21 cellular contexts compared by ENCODE assay signal in genomic region chr5:35339006-35339405, GRCh38.
A peak's percentile ranks its signal among the peaks of the same experiment; 100 is the strongest.
DNase-seq lines count a peak whose midpoint lies in the region; ATAC-seq, FAIRE-seq and TF ChIP-seq lines count a peak whose summit lies in the region.
"Had no signal": no experiment of that assay in that cellular context is flagged by ENCODE, and none has a peak within 500 bp of the region (broad histone marks: within the 10 kb centered on the region; RNA-seq: fewer than 3 reads in every experiment).

No MANE protein-coding gene starts in this region.

- H3K14ac ChIP-seq in H1 (ENCODE audit: insufficient read length), result no peak overlapping the region

- WGBS in H1 (ENCODE audit: extremely low coverage in 1 of 2, insufficient coverage in 1 of 2, insufficient read length in 1 of 2, insufficient replicate concordance in 2 of 2, low coverage in 1 of 2, low lambda C conversion rate in 2 of 2, missing lambda C conversion rate in 1 of 2), 2 experiments, result 82% methylated on average over 1 of the region's 1 CpG; no CpG with 5 or more reads in 1 of the 2 experiments

- no peak overlapping the region for H3K23ac ChIP-seq in H1 (ENCODE audit: insufficient read length)

- H4K20me1 ChIP-seq in H1 (replicated peaks in 1 of 2; ENCODE audit: control insufficient read depth in 1 of 2, insufficient read depth in 2 of 2, low read length in 2 of 2), result no peaks in the 10 kb centered on the region

- no peak for TF ChIP-seq EP300 in H1 (IDR thresholded peaks at IDR 0.05; ENCODE audit: borderline replicate concordance in 1 of 2, low read depth in 2 of 2, low read length in 2 of 2)

- in situ Hi-C loops in KBM-7 (cut with MboI; ENCODE audit: low pct_unique_long_range_greater_than_20kb, low sequenced_read_pairs), result no loop called here

- H3K27me3 ChIP-seq in HUES48 (ENCODE audit: control insufficient read depth, insufficient read depth, low read length), result no peaks in the 10 kb centered on the region
- H3K27me3 ChIP-seq in H1 (replicated peaks in 1 of 4; ENCODE audit: control insufficient read depth in 3 of 4, extremely low read depth in 1 of 4, insufficient read depth in 3 of 4, low read length in 3 of 4), result no peaks in the 10 kb centered on the region
- no peaks in the 10 kb centered on the region for H3K27me3 ChIP-seq in iPS-18a (ENCODE audit: control insufficient read depth, insufficient read depth, low read length)

- H2AK5ac ChIP-seq in H1 (ENCODE audit: low read depth, low read length), result no peak overlapping the region; the same call in 1 of the 2 replicates

- H3K79me2 ChIP-seq in H1 (ENCODE audit: control insufficient read depth in 1 of 2, insufficient read depth in 2 of 2, low read length in 2 of 2), result no peaks in the 10 kb centered on the region

- no peak for TF ChIP-seq POLR2A in H1 (IDR thresholded peaks at IDR 0.05; ENCODE audit: control extremely low read depth in 1 of 2, low read depth in 2 of 2, low read length in 2 of 2)

- POLR2A ChIA-PET in H1 (lab: Charles Lee; ENCODE audit: partially characterized antibody), result no interaction called here

- CTCF ChIA-PET in H1 (lab: Charles Lee; ENCODE audit: partially characterized antibody), result interaction anchor here (1.2 to 1.4 kb wide), 3 partner anchors 94 to 260 kb away, joined by 3 to 5 read pairs (median 3); no protein-coding TSS in a partner anchor

- H2BK120ac ChIP-seq in H1 (replicated peaks; ENCODE audit: low read depth, low read length), result peak overlapping the region; percentile 100

- H3K27ac ChIP-seq in HUES48 (ENCODE audit: low read depth, low read length) (peak overlapping the region; percentile 93), H1 (ENCODE audit: low read depth, low read length) (peak overlapping the region; percentile 92), iPS-18a (ENCODE audit: low read length) (peak overlapping the region; percentile 98)
- H3K27ac ChIP-seq: C4-2B had no signal

- no peak for ATAC-seq in GM18520 (IDR thresholded peaks at IDR 0.05; ENCODE audit: unreplicated experiment)
- ATAC-seq in GM21367 (IDR thresholded peaks at IDR 0.05; ENCODE audit: unreplicated experiment), result no peak
- ATAC-seq: HCT116, K562 had no signal

- no peak overlapping the region for H2BK15ac ChIP-seq in H1 (ENCODE audit: low read length)

- no peak for TF ChIP-seq CTCF in H1 (IDR thresholded peaks at IDR 0.05; ENCODE audit: control extremely low read depth in 1 of 3, insufficient read depth in 1 of 3, low read depth in 1 of 3, low read length in 3 of 3)
- TF ChIP-seq CTCF in type B pancreatic cell (conservative IDR thresholded peaks at IDR 0.05), result no peak

- H3K9ac ChIP-seq in HUES48 (ENCODE audit: low read depth, low read length) (no peak overlapping the region), H1 (replicated peaks in 1 of 4; ENCODE audit: extremely low read depth in 1 of 4, low read depth in 3 of 4, low read length in 3 of 4) (peak overlapping the region in 1 of 4 experiments; percentile 25; a peak in 1 of 7 replicates), iPS-18a (ENCODE audit: low read length) (peak overlapping the region; percentile 79)

- H3K18ac ChIP-seq in H1 (ENCODE audit: extremely low read depth, low read length), result peak overlapping the region; percentile 98

- DNase-seq in H1 (ENCODE audit: low read depth in 1 of 2, low spot score in 2 of 2) (no peak), type B pancreatic cell (ENCODE audit: extremely low spot score, unreplicated experiment) (no peak), KBM-7 (no peak)
- DNase-seq: ACHN; Caco-2; CD4-positive, alpha-beta T cell; HFFc6; IMR-90; Karpas-422 had no signal

- FAIRE-seq in H1 (lab: Jason Lieb, UNC), result no peak
- FAIRE-seq: D721Med, G401.6, GM12891, GM18507, H54, K562 had no signal

- H3K27me3 Mint-ChIP-seq in type B pancreatic cell, result no peaks in the 10 kb centered on the region

- peak overlapping the region in 1 of 2 experiments; percentile 49; a peak in 1 of 4 replicates for H3K4me2 ChIP-seq in H1 (ENCODE audit: insufficient read depth in 1 of 2, low read depth in 2 of 2, low read length in 2 of 2)

- H2BK12ac ChIP-seq in H1 (ENCODE audit: low read depth, low read length), result peak overlapping the region; percentile 99; the same call in 1 of the 2 replicates

- no peaks in the 10 kb centered on the region for H3K36me3 ChIP-seq in HUES48 (ENCODE audit: control insufficient read depth, insufficient read depth, low read length)
- peaks cover 0 to 10% (median 3%) of the 10 kb centered on the region in 4 experiments; a peak in 1 of 8 replicates for H3K36me3 ChIP-seq in H1 (ENCODE audit: control insufficient read depth in 2 of 4, insufficient read depth in 4 of 4, low read length in 3 of 4)
- H3K36me3 ChIP-seq in iPS-18a (ENCODE audit: control insufficient read depth, low read depth, low read length), result no peaks in the 10 kb centered on the region

- H4K8ac ChIP-seq in H1 (ENCODE audit: extremely low read depth, insufficient read depth, low read length), result no peak overlapping the region

- H3K4me3 Mint-ChIP-seq in type B pancreatic cell, result no peak overlapping the region
- H3K4me3 Mint-ChIP-seq: CD4-positive, alpha-beta T cell; HFFc6 had no signal

- no peaks in the 10 kb centered on the region for H3K79me1 ChIP-seq in H1 (ENCODE audit: low read depth, low read length)

- H3K9me3 Mint-ChIP-seq in type B pancreatic cell, result peaks cover 6% of the 10 kb centered on the region
- H3K9me3 Mint-ChIP-seq: HFFc6 had no signal

- no peak overlapping the region for H3K4me3 ChIP-seq in HUES48 (ENCODE audit: low read depth, low read length)
- peak overlapping the region in 1 of 4 experiments; percentile 9; a peak in 1 of 8 replicates for H3K4me3 ChIP-seq in H1 (ENCODE audit: extremely low read depth in 1 of 4, insufficient read depth in 2 of 4, low read depth in 3 of 4, low read length in 4 of 4)
- H3K4me3 ChIP-seq in iPS-18a (ENCODE audit: low read length), result no peak overlapping the region
- H3K4me3 ChIP-seq: K562 had no signal

- TF ChIP-seq RAD21 in H1 (IDR thresholded peaks at IDR 0.05 in 1 of 2, conservative IDR thresholded peaks at IDR 0.05 in 1 of 2; ENCODE audit: low read depth in 2 of 2, low read length in 2 of 2), result no peak

- H3K4me1 Mint-ChIP-seq in type B pancreatic cell (ENCODE audit: unreplicated experiment), result no peaks in the 10 kb centered on the region

- H3K23me2 ChIP-seq in H1 (ENCODE audit: low read depth, low read length), result no peaks in the 10 kb centered on the region

- peak overlapping the region; percentile 85 for H3K27ac Mint-ChIP-seq in type B pancreatic cell
- H3K27ac Mint-ChIP-seq: CD4-positive, alpha-beta T cell; HFFc6 had no signal

- peaks cover 4% of the 10 kb centered on the region for H3K36me3 Mint-ChIP-seq in type B pancreatic cell

- peak overlapping the region; percentile 98 for H4K5ac ChIP-seq in H1 (ENCODE audit: insufficient read length, low read depth, low read length)

- H4K91ac ChIP-seq in H1 (replicated peaks; ENCODE audit: insufficient read length, low read length), result peak overlapping the region; percentile 100

- H2AFZ ChIP-seq in H1 (ENCODE audit: low read length), result no peak overlapping the region

- peak overlapping the region; percentile 99 for H2BK5ac ChIP-seq in H1 (ENCODE audit: low read depth, low read length)

- H3K4me1 ChIP-seq in HUES48 (ENCODE audit: control insufficient read depth, insufficient read depth, low read length), result peaks cover 29% of the 10 kb centered on the region
- H3K4me1 ChIP-seq in H1 (replicated peaks in 1 of 4; ENCODE audit: control insufficient read depth in 3 of 4, insufficient read depth in 4 of 4, low read length in 3 of 4), result peaks cover 8 to 25% (median 16%) of the 10 kb centered on the region in 4 experiments
- H3K4me1 ChIP-seq in iPS-18a (ENCODE audit: control insufficient read depth, low read depth, low read length), result peaks cover 41% of the 10 kb centered on the region
- H3K4me1 ChIP-seq: Caco-2 had no signal

- H3K9me3 ChIP-seq in HUES48 (ENCODE audit: control insufficient read depth, insufficient read depth, low read length), result peaks cover 12% of the 10 kb centered on the region
- H3K9me3 ChIP-seq in H1 (ENCODE audit: insufficient read depth in 2 of 2, low read depth in 1 of 2, low read length in 1 of 2), result peaks cover 9 to 10% of the 10 kb centered on the region in 2 experiments; a peak in 3 of 4 replicates
- H3K9me3 ChIP-seq in iPS-18a (ENCODE audit: control insufficient read depth, low read depth, low read length), result no peaks in the 10 kb centered on the region
- H3K9me3 ChIP-seq: Caco-2 had no signal

- H3K4ac ChIP-seq in H1 (replicated peaks; ENCODE audit: insufficient read length, low read depth, low read length), result no peak overlapping the region

- peak overlapping the region; percentile 82; the same call in 1 of the 2 replicates for H2BK20ac ChIP-seq in H1 (ENCODE audit: low read length)

- no peak overlapping the region for H3K56ac ChIP-seq in H1 (replicated peaks; ENCODE audit: insufficient read length, low read depth, low read length)

TF ChIP-seq in H1, 55 proteins besides CTCF, POLR2A, EP300 and RAD21:
- TF ChIP-seq JUND (IDR thresholded peaks at IDR 0.05; ENCODE audit: low read length) (no peak), TAF1 (IDR thresholded peaks at IDR 0.05; ENCODE audit: low read depth, low read length) (no peak), KDM1A (IDR thresholded peaks at IDR 0.05; ENCODE audit: borderline replicate concordance, low read length) (0 out of 2 replicates have a peak, but pooled peaks have one; percentile 46), ATF2 (IDR thresholded peaks at IDR 0.05; ENCODE audit: low read length) (0 out of 2 replicates have a peak, but pooled peaks have one; percentile 26)
